20 cellular contexts compared by ENCODE assay signal in genomic region chr6:138695193-138695592, GRCh38.
DNase-seq lines count a peak whose midpoint lies in the region; ATAC-seq, FAIRE-seq and TF ChIP-seq lines count a peak whose summit lies in the region.
"Had no signal": no experiment of that assay in that cellular context is flagged by ENCODE, and none has a peak within 500 bp of the region (broad histone marks: within the 10 kb centered on the region; RNA-seq: fewer than 3 reads in every experiment).

No MANE protein-coding gene starts in this region.

- no peak overlapping the region for H4K8ac ChIP-seq in H1 (ENCODE audit: extremely low read depth, insufficient read depth, low read length)

- H2BK12ac ChIP-seq in H1 (ENCODE audit: low read depth, low read length) = no peak overlapping the region

- H4K20me1 ChIP-seq in H1 (replicated peaks in 1 of 2; ENCODE audit: control insufficient read depth in 1 of 2, insufficient read depth in 2 of 2, low read length in 2 of 2) = peaks cover under 1 to 2% of the 10 kb centered on the region in 2 experiments
- no peaks in the 10 kb centered on the region for H4K20me1 ChIP-seq in keratinocyte (ENCODE audit: control insufficient read depth, extremely low read depth, insufficient read depth, low read length)
- no peaks in the 10 kb centered on the region for H4K20me1 ChIP-seq in OCI-LY7 (ENCODE audit: insufficient read depth, low read length)

- H2BK5ac ChIP-seq in H1 (ENCODE audit: low read depth, low read length) = no peak overlapping the region

- dilution Hi-C loops in keratinocyte (cut with MboI; ENCODE audit: extremely low pct_ligation_motif_present, low sequenced_read_pairs) = no loop called here

- H3K27me3 ChIP-seq in H1 (replicated peaks in 1 of 4; ENCODE audit: control insufficient read depth in 3 of 4, extremely low read depth in 1 of 4, insufficient read depth in 3 of 4, low read length in 3 of 4) = peaks cover 0 to 3% (median 0%) of the 10 kb centered on the region in 4 experiments; a peak in 2 of 7 replicates
- no peaks in the 10 kb centered on the region for H3K27me3 ChIP-seq in keratinocyte (ENCODE audit: control insufficient read depth, extremely low read depth, insufficient read depth, low read length)

- BruUV-seq in OCI-LY7 (replicated peaks; lab: Mats Ljungman, UMichigan) = no TSS peak

- H3K9me3 ChIP-seq in A549 = no peaks in the 10 kb centered on the region
- H3K9me3 ChIP-seq in HEK293 (ENCODE audit: control insufficient read depth, insufficient read depth, low read depth, low read length) = no peaks in the 10 kb centered on the region
- H3K9me3 ChIP-seq in H1 (ENCODE audit: insufficient read depth in 2 of 2, low read depth in 1 of 2, low read length in 1 of 2) = no peaks in the 10 kb centered on the region
- no peaks in the 10 kb centered on the region for H3K9me3 ChIP-seq in keratinocyte (ENCODE audit: control insufficient read depth, low read depth, low read length)
- no peaks in the 10 kb centered on the region for H3K9me3 ChIP-seq in OCI-LY7 (ENCODE audit: low read length)

- H3K14ac ChIP-seq in H1 (ENCODE audit: insufficient read length) = no peak overlapping the region

- no peak for ATAC-seq in A549
- no peak for ATAC-seq in HG03108 (IDR thresholded peaks at IDR 0.05; ENCODE audit: unreplicated experiment)
- ATAC-seq: CD8-positive, alpha-beta T cell had no signal

- H4K91ac ChIP-seq in H1 (replicated peaks; ENCODE audit: insufficient read length, low read length) = no peak overlapping the region

- H3K4me2 ChIP-seq in A549 (no peak overlapping the region), H1 (ENCODE audit: insufficient read depth in 1 of 2, low read depth in 2 of 2, low read length in 2 of 2) (no peak overlapping the region), keratinocyte (ENCODE audit: control insufficient read depth, extremely low read depth, insufficient read depth, low read depth, low read length) (no peak overlapping the region), OCI-LY7 (ENCODE audit: low read length) (no peak overlapping the region)

- H3K23me2 ChIP-seq in H1 (ENCODE audit: low read depth, low read length) = peaks cover 8% of the 10 kb centered on the region; the same call in 1 of the 2 replicates

- H3K56ac ChIP-seq in H1 (replicated peaks; ENCODE audit: insufficient read length, low read depth, low read length) = no peak overlapping the region

- no peak overlapping the region for H3K18ac ChIP-seq in H1 (ENCODE audit: extremely low read depth, low read length)

- CTCF ChIA-PET in A549 (lab: Yijun Ruan, JAX) = no interaction called here
- CTCF ChIA-PET in HEK293 (lab: Yijun Ruan, JAX) = interaction anchor here (0.6 kb wide), 1 partner anchor 27 kb away, joined by 4 read pairs; no protein-coding TSS in a partner anchor
- CTCF ChIA-PET in H1 (lab: Charles Lee; ENCODE audit: partially characterized antibody) = interaction anchor here (1.4 to 1.6 kb wide), 2 partner anchors 10 to 69 kb away, joined by 4 read pairs; no protein-coding TSS in a partner anchor
- CTCF ChIA-PET in OCI-LY7 (lab: Charles Lee; ENCODE audit: unreplicated experiment) = no interaction called here

- no peak overlapping the region for H3K9ac ChIP-seq in H1 (replicated peaks in 1 of 4; ENCODE audit: extremely low read depth in 1 of 4, low read depth in 3 of 4, low read length in 3 of 4)
- H3K9ac ChIP-seq in keratinocyte (ENCODE audit: control insufficient read depth, extremely low read depth, insufficient read depth, low read length) = no peak overlapping the region
- H3K9ac ChIP-seq: GM23248 had no signal

- intact Hi-C loops in OCI-LY7 (cut with micrococcal nuclease; ENCODE audit: unreplicated experiment) = no loop called here

- no peak overlapping the region for H2BK20ac ChIP-seq in H1 (ENCODE audit: low read length)

- no peak for TF ChIP-seq EP300 in A549 (IDR thresholded peaks at IDR 0.05)
- no peak for TF ChIP-seq EP300 in H1 (IDR thresholded peaks at IDR 0.05; ENCODE audit: borderline replicate concordance in 1 of 2, low read depth in 2 of 2, low read length in 2 of 2)

- H2BK120ac ChIP-seq in H1 (replicated peaks; ENCODE audit: low read depth, low read length) = no peak overlapping the region

- 76% methylated on average over 4 of the region's 4 CpGs for WGBS in A549 (ENCODE audit: missing lambda C conversion rate)
- WGBS in H1 (ENCODE audit: extremely low coverage in 1 of 2, insufficient coverage in 1 of 2, insufficient read length in 1 of 2, insufficient replicate concordance in 2 of 2, low coverage in 1 of 2, low lambda C conversion rate in 2 of 2, missing lambda C conversion rate in 1 of 2), 2 experiments = 86% methylated on average over 4 of the region's 4 CpGs; no CpG with 5 or more reads in 1 of the 2 experiments

- H3K36me3 ChIP-seq in HEK293 (ENCODE audit: control insufficient read depth in 2 of 2, insufficient read depth in 1 of 2, low read length in 2 of 2) (no peaks in the 10 kb centered on the region), H1 (ENCODE audit: control insufficient read depth in 2 of 4, insufficient read depth in 4 of 4, low read length in 3 of 4) (no peaks in the 10 kb centered on the region), keratinocyte (ENCODE audit: control insufficient read depth in 2 of 2, extremely low read depth in 1 of 2, insufficient read depth in 2 of 2, low read length in 2 of 2) (no peaks in the 10 kb centered on the region), OCI-LY7 (ENCODE audit: insufficient read depth, low read length) (no peaks in the 10 kb centered on the region)

- TF ChIP-seq CTCF in A549 (IDR thresholded peaks at IDR 0.05) (no peak), HEK293 (tag by site-specific recombination; IDR thresholded peaks at IDR 0.05) (no peak), H1 (IDR thresholded peaks at IDR 0.05; ENCODE audit: control extremely low read depth in 1 of 3, insufficient read depth in 1 of 3, low read depth in 1 of 3, low read length in 3 of 3) (no peak), keratinocyte (optimal IDR thresholded peaks at IDR 0.05 in 1 of 3, IDR thresholded peaks at IDR 0.05 in 1 of 3, conservative IDR thresholded peaks at IDR 0.05 in 1 of 3; ENCODE audit: extremely low read depth in 1 of 3, insufficient read depth in 2 of 3, low read length in 3 of 3) (no peak), OCI-LY7 (conservative IDR thresholded peaks at IDR 0.05; ENCODE audit: low read length) (no peak)

- TF ChIP-seq RAD21 in A549 (conservative IDR thresholded peaks at IDR 0.05 in 1 of 2, IDR thresholded peaks at IDR 0.05 in 1 of 2) (no peak), H1 (IDR thresholded peaks at IDR 0.05 in 1 of 2, conservative IDR thresholded peaks at IDR 0.05 in 1 of 2; ENCODE audit: low read depth in 2 of 2, low read length in 2 of 2) (no peak)

- H3K23ac ChIP-seq in H1 (ENCODE audit: insufficient read length) = no peak overlapping the region

- H3K4me1 ChIP-seq in A549 = peaks cover 6% of the 10 kb centered on the region; the same call in 1 of the 3 replicates
- H3K4me1 ChIP-seq in HEK293 (ENCODE audit: control insufficient read depth, insufficient read depth, low read length) = no peaks in the 10 kb centered on the region
- peaks cover 0 to 6% (median 2%) of the 10 kb centered on the region in 4 experiments; a peak in 4 of 7 replicates for H3K4me1 ChIP-seq in H1 (replicated peaks in 1 of 4; ENCODE audit: control insufficient read depth in 3 of 4, insufficient read depth in 4 of 4, low read length in 3 of 4)
- peaks cover 17% of the 10 kb centered on the region for H3K4me1 ChIP-seq in keratinocyte (ENCODE audit: control insufficient read depth, extremely low read depth, insufficient read depth, low read length)
- no peaks in the 10 kb centered on the region for H3K4me1 ChIP-seq in OCI-LY7 (ENCODE audit: insufficient read depth, low read length, poor library complexity, severe bottlenecking)

- no peaks in the 10 kb centered on the region for H3K9me2 ChIP-seq in OCI-LY7 (ENCODE audit: insufficient read depth, low read length)

- H2BK15ac ChIP-seq in H1 (ENCODE audit: low read length) = no peak overlapping the region

- TF ChIP-seq POLR2A in A549 (IDR thresholded peaks at IDR 0.05; ENCODE audit: low read length) (no peak), H1 (IDR thresholded peaks at IDR 0.05; ENCODE audit: control extremely low read depth in 1 of 2, low read depth in 2 of 2, low read length in 2 of 2) (no peak)

- DNase-seq in A549 (ENCODE audit: low read depth in 1 of 2, low spot score in 1 of 2) = no peak
- no peak for DNase-seq in H1 (ENCODE audit: low read depth in 1 of 2, low spot score in 2 of 2)
- no peak for DNase-seq in keratinocyte (ENCODE audit: low read depth, low spot score)
- DNase-seq in activated effector memory CD4-positive, alpha-beta T cell treated with Interleukin-2 at 50 U/mL for 16 hours = no peak
- DNase-seq in OCI-LY7 (ENCODE audit: low spot score) = no peak
- DNase-seq: ACHN; CD8-positive, alpha-beta T cell; DND-41; GF-D8; GM23248; NCI-H1417; NCI-H1930; NCI-H2171 treated with DMSO at 0.1 percent for 48 hours; NCI-H510A; SHP77 had no signal

- H3K4me3 ChIP-seq in A549 (no peak overlapping the region), HEK293 (ENCODE audit: low read depth, low read length) (no peak overlapping the region), H1 (ENCODE audit: extremely low read depth in 1 of 4, insufficient read depth in 2 of 4, low read depth in 3 of 4, low read length in 4 of 4) (no peak overlapping the region), keratinocyte (ENCODE audit: control insufficient read depth in 2 of 3, extremely low read depth in 1 of 3, insufficient read depth in 2 of 3, low read depth in 1 of 3, low read length in 3 of 3) (no peak overlapping the region), OCI-LY7 (ENCODE audit: low read depth, low read length, poor library complexity, severe bottlenecking) (no peak overlapping the region)
- H3K4me3 ChIP-seq: GM23248 had no signal

- H3K27ac ChIP-seq in A549 (no peak overlapping the region), HEK293 (ENCODE audit: extremely low read depth, low read depth, low read length) (no peak overlapping the region), H1 (ENCODE audit: low read depth, low read length) (no peak overlapping the region), keratinocyte (ENCODE audit: control insufficient read depth, insufficient read depth, low read length) (no peak overlapping the region), OCI-LY7 (ENCODE audit: low read depth, low read length, poor library complexity, severe bottlenecking) (no peak overlapping the region)
- H3K27ac ChIP-seq: GM23248, HL-60 had no signal

- no peaks in the 10 kb centered on the region for H3K79me1 ChIP-seq in H1 (ENCODE audit: low read depth, low read length)

- no peak overlapping the region for H4K5ac ChIP-seq in H1 (ENCODE audit: insufficient read length, low read depth, low read length)

- POLR2A ChIA-PET in A549 (lab: Yijun Ruan, JAX) = no interaction called here
- POLR2A ChIA-PET in HEK293 (lab: Yijun Ruan, JAX) = no interaction called here
- POLR2A ChIA-PET in H1 (lab: Charles Lee; ENCODE audit: partially characterized antibody) = no interaction called here
- POLR2A ChIA-PET in OCI-LY7 (lab: Charles Lee) = no interaction called here

- FAIRE-seq in A549 (lab: Jason Lieb, UNC) (no peak), H1 (lab: Jason Lieb, UNC) (no peak), keratinocyte (lab: Jason Lieb, UNC) (peak; percentile 88)
- FAIRE-seq: D721Med, RCC 7860 had no signal

- H2AFZ ChIP-seq in H1 (ENCODE audit: low read length) (no peak overlapping the region), keratinocyte (ENCODE audit: control insufficient read depth, low read length) (no peak overlapping the region), OCI-LY7 (ENCODE audit: low read length) (no peak overlapping the region)
- H2AFZ ChIP-seq: GM23248 had no signal

- peaks cover 0 to 12% of the 10 kb centered on the region in 2 experiments; a peak in 3 of 4 replicates for H3K79me2 ChIP-seq in H1 (ENCODE audit: control insufficient read depth in 1 of 2, insufficient read depth in 2 of 2, low read length in 2 of 2)
- peaks cover 22% of the 10 kb centered on the region for H3K79me2 ChIP-seq in keratinocyte (ENCODE audit: control insufficient read depth, insufficient read depth, low read length)
- H3K79me2 ChIP-seq in OCI-LY7 (ENCODE audit: insufficient read depth, low read depth, low read length) = no peaks in the 10 kb centered on the region

- H3K4ac ChIP-seq in H1 (replicated peaks; ENCODE audit: insufficient read length, low read depth, low read length) = no peak overlapping the region

- H2AK5ac ChIP-seq in H1 (ENCODE audit: low read depth, low read length) = no peak overlapping the region

- no peaks in the 10 kb centered on the region for H3K9me1 ChIP-seq in keratinocyte (ENCODE audit: control insufficient read depth, extremely low read depth, insufficient read depth, low read length)

Comparison
In these comparisons a context has a peak if more than half of its experiments do, and no peak if none do; other contexts are left out.
1. CTCF ChIA-PET loops: an anchor here in HEK293 (0.6 kb wide) and H1 (1.4 to 1.6 kb wide); none called in A549 and OCI-LY7.